Comparison of ENCODE assay signal across 2 cellular contexts in genomic region chr15:28871168-28871567, GRCh38.
TF ChIP-seq lines count a peak whose summit lies in the region.

No MANE protein-coding gene starts in this region.

TF ChIP-seq in HepG2, 621 proteins besides CTCF, POLR2A, EP300 and RAD21:
- TF ChIP-seq ZNF550 (CRISPR knock-in tag; IDR thresholded peaks at IDR 0.05; ENCODE audit: borderline replicate concordance) = no peak
- TF ChIP-seq ZNF12 (CRISPR knock-in tag; IDR thresholded peaks at IDR 0.05) = peak; percentile 87
- TF ChIP-seq ZFX (CRISPR knock-in tag; IDR thresholded peaks at IDR 0.05; ENCODE audit: low read depth) = no peak
- TF ChIP-seq, protein P1, sequence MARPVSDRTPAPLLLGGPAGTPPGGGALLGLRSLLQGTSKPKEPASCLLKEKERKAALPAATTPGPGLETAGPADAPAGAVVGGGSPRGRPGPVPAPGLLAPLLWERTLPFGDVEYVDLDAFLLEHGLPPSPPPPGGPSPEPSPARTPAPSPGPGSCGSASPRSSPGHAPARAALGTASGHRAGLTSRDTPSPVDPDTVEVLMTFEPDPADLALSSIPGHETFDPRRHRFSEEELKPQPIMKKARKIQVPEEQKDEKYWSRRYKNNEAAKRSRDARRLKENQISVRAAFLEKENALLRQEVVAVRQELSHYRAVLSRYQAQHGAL (CRISPR knock-in tag; IDR thresholded peaks at IDR 0.05; ENCODE audit: not compliant biosample characterization) = no peak

TF ChIP-seq in K562, 482 proteins besides CTCF, POLR2A, EP300 and RAD21:
- TF ChIP-seq ZNF12 (CRISPR knock-in tag; IDR thresholded peaks at IDR 0.05) = peak; percentile 95
- TF ChIP-seq ZBTB1 (CRISPR knock-in tag; IDR thresholded peaks at IDR 0.05; ENCODE audit: borderline replicate concordance, low read depth) = no peak
